In the genomic region with DNA sequence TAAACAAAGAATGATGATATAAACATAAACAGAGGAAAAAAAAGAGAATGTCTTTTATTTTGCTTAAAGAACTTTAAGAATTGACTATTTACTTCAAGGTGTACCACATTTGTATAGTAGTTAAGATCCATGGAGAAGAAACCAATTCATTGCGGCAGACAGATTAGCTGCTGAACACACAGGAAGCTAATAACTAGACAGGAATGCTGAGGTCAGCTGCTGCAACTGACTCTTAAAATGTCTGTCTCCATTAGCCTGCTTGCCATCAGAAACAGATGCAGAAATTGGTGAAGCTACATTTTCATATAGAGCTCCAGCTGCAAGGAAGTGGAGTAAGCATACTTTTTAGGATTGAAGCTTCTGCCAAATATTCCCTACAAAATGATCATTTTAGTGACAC, we compare ENCODE assay signal across 1 cellular context.
TF ChIP-seq lines count a peak whose summit lies in the region.

No MANE protein-coding gene starts in this region.

TF ChIP-seq in IMR-90, 13 proteins besides CTCF, POLR2A, EP300 and RAD21 (continued from another document):
- TF ChIP-seq MAZ (IDR thresholded peaks at IDR 0.05; ENCODE audit: borderline replicate concordance, low read depth, low read length) (no peak), CEBPB (IDR thresholded peaks at IDR 0.05; ENCODE audit: low read depth, low read length) (no peak), MAFK (IDR thresholded peaks at IDR 0.05; ENCODE audit: low read depth, low read length) (no peak), SMC3 (IDR thresholded peaks at IDR 0.05; ENCODE audit: low read depth, low read length) (no peak), CHD1 (IDR thresholded peaks at IDR 0.05; ENCODE audit: low read depth, low read length) (no peak)
- TF ChIP-seq, protein P1, sequence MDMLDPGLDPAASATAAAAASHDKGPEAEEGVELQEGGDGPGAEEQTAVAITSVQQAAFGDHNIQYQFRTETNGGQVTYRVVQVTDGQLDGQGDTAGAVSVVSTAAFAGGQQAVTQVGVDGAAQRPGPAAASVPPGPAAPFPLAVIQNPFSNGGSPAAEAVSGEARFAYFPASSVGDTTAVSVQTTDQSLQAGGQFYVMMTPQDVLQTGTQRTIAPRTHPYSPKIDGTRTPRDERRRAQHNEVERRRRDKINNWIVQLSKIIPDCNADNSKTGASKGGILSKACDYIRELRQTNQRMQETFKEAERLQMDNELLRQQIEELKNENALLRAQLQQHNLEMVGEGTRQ (IDR thresholded peaks at IDR 0.05; ENCODE audit: low read depth, low read length): no peak
